20 cellular contexts compared by ENCODE assay signal in the genomic region with DNA sequence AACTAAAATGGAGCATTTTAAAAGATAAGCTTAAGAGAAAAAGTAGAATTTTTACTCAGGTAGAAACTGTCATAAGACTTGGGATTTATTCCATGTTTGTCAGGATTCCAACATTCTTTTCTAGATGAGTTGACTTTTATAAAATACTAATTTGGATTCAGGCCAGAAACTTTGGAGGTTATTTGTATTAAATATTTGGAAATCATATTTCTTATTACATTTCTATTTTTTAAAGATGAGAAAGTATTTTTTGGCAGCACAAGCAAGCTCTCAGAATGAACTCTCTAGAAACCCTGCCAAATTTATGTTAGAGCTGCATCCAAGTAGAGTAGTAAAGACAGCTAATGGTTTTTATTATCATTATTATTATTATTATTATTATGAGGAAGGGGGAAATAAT.
DNase-seq lines count a peak whose midpoint lies in the region; ATAC-seq and TF ChIP-seq lines count a peak whose summit lies in the region.
"Had no signal": no experiment of that assay in that cellular context is flagged by ENCODE, and none has a peak within 500 bp of the region (broad histone marks: within the 10 kb centered on the region; RNA-seq: fewer than 3 reads in every experiment).

No MANE protein-coding gene starts in this region.

- ATAC-seq in activated CD8-positive, alpha-beta T cell treated with anti-CD3 and anti-CD28 coated beads, Interleukin-2, amount 10 ng/mL, durations not matched to agents 7 days and 5 days, result no peak
- no peak for ATAC-seq in GM21528 (IDR thresholded peaks at IDR 0.05; ENCODE audit: low FRiP score, unreplicated experiment)

- POLR2A ChIA-PET in MCF 10A (lab: Yijun Ruan, JAX), result interaction anchor here (0.7 kb wide), 1 partner anchor 1774 kb away, joined by 3 read pairs; no protein-coding TSS in a partner anchor
- POLR2A ChIA-PET in activated CD8-positive, alpha-beta T cell treated with anti-CD3 and anti-CD28 coated beads, Interleukin-2, amount 10 ng/mL, durations not matched to agents 7 days and 5 days (lab: Charles Lee), result no interaction called here

- peaks cover 8% of the 10 kb centered on the region for H3K9me3 Mint-ChIP-seq in MCF 10A (ENCODE audit: unreplicated experiment)
- peaks cover 8% of the 10 kb centered on the region for H3K9me3 Mint-ChIP-seq in mesothelial cell of epicardium
- no peaks in the 10 kb centered on the region for H3K9me3 Mint-ChIP-seq in activated CD8-positive, alpha-beta T cell treated with anti-CD3 and anti-CD28 coated beads, Interleukin-2, amount 10 ng/mL, durations not matched to agents 7 days and 5 days (ENCODE audit: insufficient read depth)
- H3K9me3 Mint-ChIP-seq: CD4-positive, alpha-beta T cell; IgD-negative memory B cell had no signal

- TF ChIP-seq POLR2A in breast epithelium (IDR thresholded peaks at IDR 0.05), result no peak
- TF ChIP-seq POLR2A in suprapubic skin (IDR thresholded peaks at IDR 0.05), result no peak

- no TSS peak for BruUV-seq in MCF 10A (replicated peaks; lab: Mats Ljungman, UMichigan)

- TF ChIP-seq CTCF in MCF 10A (IDR thresholded peaks at IDR 0.05; ENCODE audit: unreplicated experiment) (no peak), breast epithelium (IDR thresholded peaks at IDR 0.05) (no peak), mesothelial cell of epicardium (IDR thresholded peaks at IDR 0.05; ENCODE audit: unreplicated experiment) (no peak), suprapubic skin (IDR thresholded peaks at IDR 0.05) (no peak)

- H3K36me3 ChIP-seq in breast epithelium, result no peaks in the 10 kb centered on the region
- H3K36me3 ChIP-seq in suprapubic skin, result no peaks in the 10 kb centered on the region
- H3K36me3 ChIP-seq: BE2C, SJCRH30 had no signal

- H3K4me1 Mint-ChIP-seq in MCF 10A (ENCODE audit: insufficient read depth, unreplicated experiment) (no peaks in the 10 kb centered on the region), mesothelial cell of epicardium (peaks cover 17% of the 10 kb centered on the region)
- H3K4me1 Mint-ChIP-seq in activated CD8-positive, alpha-beta T cell treated with anti-CD3 and anti-CD28 coated beads, Interleukin-2, amount 10 ng/mL, durations not matched to agents 7 days and 5 days (ENCODE audit: low read depth), result no peaks in the 10 kb centered on the region

- no peak overlapping the region for H3K27ac ChIP-seq in breast epithelium
- H3K27ac ChIP-seq in suprapubic skin, result no peak overlapping the region
- H3K27ac ChIP-seq: HL-60, SJCRH30 had no signal

- TF ChIP-seq EP300 in suprapubic skin (IDR thresholded peaks at IDR 0.05), result no peak

- DNase-seq in MCF 10A (ENCODE audit: unreplicated experiment), result peak; percentile 19
- DNase-seq in breast epithelium (ENCODE audit: low spot score in 2 of 2), result no peak
- peak; percentile 7 for DNase-seq in dermis blood vessel endothelial cell
- no peak for DNase-seq in mesothelial cell of epicardium (ENCODE audit: low spot score in 2 of 2, unreplicated experiment in 2 of 2)
- DNase-seq in NCI-H2227 treated with DMSO at 0.1 percent for 48 hours (lab: John Stamatoyannopoulos, UW), result no peak
- no peak for DNase-seq in activated CD8-positive, alpha-beta T cell treated with anti-CD3 and anti-CD28 coated beads, Interleukin-2, amount 10 ng/mL, durations not matched to agents 7 days and 5 days
- DNase-seq in suprapubic skin (ENCODE audit: low spot score in 2 of 2), result no peak
- DNase-seq: 8988T; BE2C; CD4-positive, alpha-beta T cell; DMS53; HCEC 1CT; MV-4-11; NCI-H1417; NCI-H187 treated with DMSO at 0.1 percent for 48 hours; NCI-H748 treated with DMSO at 0.1 percent for 48 hours; SJCRH30 had no signal

- CTCF ChIA-PET in MCF 10A (lab: Yijun Ruan, JAX), result no interaction called here
- CTCF ChIA-PET in activated CD8-positive, alpha-beta T cell treated with anti-CD3 and anti-CD28 coated beads, Interleukin-2, amount 10 ng/mL, durations not matched to agents 7 days and 5 days (lab: Charles Lee), result no interaction called here

- H3K4me1 ChIP-seq in breast epithelium (no peaks in the 10 kb centered on the region), suprapubic skin (no peaks in the 10 kb centered on the region)
- H3K4me1 ChIP-seq: BE2C, SJCRH30 had no signal

- H3K9me3 ChIP-seq in breast epithelium, result no peaks in the 10 kb centered on the region
- H3K9me3 ChIP-seq in suprapubic skin, result no peaks in the 10 kb centered on the region
- H3K9me3 ChIP-seq: BE2C, SJCRH30 had no signal

- H3K27me3 ChIP-seq in breast epithelium (no peaks in the 10 kb centered on the region), suprapubic skin (no peaks in the 10 kb centered on the region)
- H3K27me3 ChIP-seq: BE2C, SJCRH30 had no signal

- H3K4me3 Mint-ChIP-seq in MCF 10A (ENCODE audit: unreplicated experiment), result no peak overlapping the region
- H3K4me3 Mint-ChIP-seq in mesothelial cell of epicardium, result no peak overlapping the region
- H3K4me3 Mint-ChIP-seq in activated CD8-positive, alpha-beta T cell treated with anti-CD3 and anti-CD28 coated beads, Interleukin-2, amount 10 ng/mL, durations not matched to agents 7 days and 5 days, result no peak overlapping the region
- H3K4me3 Mint-ChIP-seq: CD4-positive, alpha-beta T cell; IgD-negative memory B cell had no signal

- H3K27me3 Mint-ChIP-seq in MCF 10A (ENCODE audit: insufficient read depth, unreplicated experiment), result no peaks in the 10 kb centered on the region
- no peaks in the 10 kb centered on the region for H3K27me3 Mint-ChIP-seq in mesothelial cell of epicardium (ENCODE audit: low read depth)
- H3K27me3 Mint-ChIP-seq in activated CD8-positive, alpha-beta T cell treated with anti-CD3 and anti-CD28 coated beads, Interleukin-2, amount 10 ng/mL, durations not matched to agents 7 days and 5 days (ENCODE audit: low read depth), result no peaks in the 10 kb centered on the region
- H3K27me3 Mint-ChIP-seq: IgD-negative memory B cell had no signal

- H3K27ac Mint-ChIP-seq in MCF 10A (ENCODE audit: low read depth, unreplicated experiment) (no peak overlapping the region), mesothelial cell of epicardium (peak overlapping the region; percentile 81)
- no peak overlapping the region for H3K27ac Mint-ChIP-seq in activated CD8-positive, alpha-beta T cell treated with anti-CD3 and anti-CD28 coated beads, Interleukin-2, amount 10 ng/mL, durations not matched to agents 7 days and 5 days
- H3K27ac Mint-ChIP-seq: CD4-positive, alpha-beta T cell; IgD-negative memory B cell had no signal

- intact Hi-C loops in MCF 10A (cut with micrococcal nuclease) (no loop called here), breast epithelium (cut with DNase I; ENCODE audit: low total_unique reads) (no loop called here)

- H3K36me3 Mint-ChIP-seq in MCF 10A (ENCODE audit: insufficient read depth, unreplicated experiment) (no peaks in the 10 kb centered on the region), mesothelial cell of epicardium (peaks cover 2% of the 10 kb centered on the region)
- H3K36me3 Mint-ChIP-seq in activated CD8-positive, alpha-beta T cell treated with anti-CD3 and anti-CD28 coated beads, Interleukin-2, amount 10 ng/mL, durations not matched to agents 7 days and 5 days (ENCODE audit: low read depth), result no peaks in the 10 kb centered on the region
- H3K36me3 Mint-ChIP-seq: IgD-negative memory B cell had no signal

- H3K4me3 ChIP-seq in breast epithelium (no peak overlapping the region), suprapubic skin (no peak overlapping the region)
- H3K4me3 ChIP-seq: SJCRH30 had no signal

Comparison
In these comparisons a context has a peak if more than half of its experiments do, and no peak if none do; other contexts are left out.
1. DNase-seq: peak in MCF 10A (single experiment) and dermis blood vessel endothelial cell (single experiment); none in breast epithelium (0 of 2), mesothelial cell of epicardium (0 of 2), NCI-H2227 treated with DMSO at 0.1 percent for 48 hours (single experiment), activated CD8-positive, alpha-beta T cell treated with anti-CD3 and anti-CD28 coated beads, Interleukin-2, amount 10 ng/mL, durations not matched to agents 7 days and 5 days (single experiment) and suprapubic skin (0 of 2).